26 cellular contexts compared by ENCODE assay signal in the genomic region with DNA sequence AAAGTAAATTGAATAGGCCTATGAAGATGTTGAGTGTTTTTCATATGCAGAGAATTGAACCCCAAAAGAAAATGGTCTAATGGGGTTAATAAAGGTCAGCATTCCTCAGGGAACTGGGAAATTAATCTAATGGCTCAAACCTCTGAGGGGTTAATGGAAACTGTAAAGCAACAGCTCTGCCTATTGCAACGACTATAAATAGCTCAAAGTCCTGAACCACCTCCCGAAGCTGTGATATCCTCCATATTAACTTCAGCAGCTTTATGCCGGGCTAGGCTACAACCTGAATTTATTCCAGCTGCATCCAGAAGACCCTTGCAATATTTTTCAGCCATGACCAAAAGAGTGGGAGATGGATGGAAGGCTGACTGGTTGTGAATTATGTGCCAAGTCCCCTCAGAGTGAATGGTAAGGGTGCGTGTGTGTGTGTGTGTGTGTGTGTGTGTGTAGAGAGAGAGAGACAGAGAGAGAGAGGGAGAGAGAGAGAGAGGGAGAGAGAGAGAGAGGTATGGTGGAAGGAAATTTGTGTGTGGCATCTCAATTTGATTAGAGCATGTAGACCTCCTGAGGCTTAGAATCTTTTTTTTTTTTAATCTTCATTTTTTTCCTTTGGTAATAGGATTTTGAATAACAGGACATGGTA.
"Had no signal": no experiment of that assay in that cellular context is flagged by ENCODE, and none has a peak within 500 bp of the region (broad histone marks: within the 10 kb centered on the region; RNA-seq: fewer than 3 reads in every experiment).

No MANE protein-coding gene starts in this region.

- H3K9ac ChIP-seq: neural progenitor cell, parathyroid adenoma had no signal

- H3K9me3 ChIP-seq: esophagus squamous epithelium, left lung, lower lobe of right lung, sigmoid colon, stomach, thyroid gland, vagina had no signal

- H2AFZ ChIP-seq: neural progenitor cell, parathyroid adenoma had no signal

- H3K27ac Mint-ChIP-seq: effector memory CD8-positive, alpha-beta T cell; natural killer cell treated with Interleukin-12 subunit alpha and Interleukin-12 subunit beta and Interleukin-15 and Interleukin-18, amount 100 ng/mL, for 72 hours; neural progenitor cell; progenitor cell of endocrine pancreas had no signal

- FAIRE-seq: endometrium, kidney, small intestine had no signal

- H3K4me3 ChIP-seq: esophagus squamous epithelium, left lung, lower lobe of right lung, neural progenitor cell, sigmoid colon, stomach, thyroid gland, vagina had no signal

- H3K36me3 ChIP-seq: esophagus squamous epithelium, left lung, lower lobe of right lung, neural progenitor cell, sigmoid colon, stomach, thyroid gland, vagina had no signal

- H3K36me3 Mint-ChIP-seq: naive B cell; natural killer cell treated with Interleukin-12 subunit alpha and Interleukin-12 subunit beta and Interleukin-15 and Interleukin-18, amount 100 ng/mL, for 72 hours; neural progenitor cell had no signal

- H3K4me1 Mint-ChIP-seq: naive B cell, neural progenitor cell had no signal

- H3K27me3 ChIP-seq: esophagus squamous epithelium, left lung, neural progenitor cell, sigmoid colon, stomach, thyroid gland, vagina had no signal

- H3K79me2 ChIP-seq: parathyroid adenoma had no signal

- H3K4me3 Mint-ChIP-seq: effector memory CD8-positive, alpha-beta T cell; naive B cell; natural killer cell treated with Interleukin-12 subunit alpha and Interleukin-12 subunit beta and Interleukin-15 and Interleukin-18, amount 100 ng/mL, for 72 hours; neural progenitor cell had no signal

- H3K4me2 ChIP-seq: neural progenitor cell had no signal

- ATAC-seq: effector memory CD8-positive, alpha-beta T cell; left lung; lower lobe of right lung; natural killer cell treated with Interleukin-12 subunit alpha and Interleukin-12 subunit beta and Interleukin-15 and Interleukin-18, amount 100 ng/mL, for 72 hours had no signal

- DNase-seq: cerebellar nuclear complex; cortex of kidney; effector memory CD8-positive, alpha-beta T cell; erythroblast; esophagus squamous epithelium; foreskin melanocyte; glutamatergic neuron; kidney; left lung; lower lobe of right lung; naive B cell; sigmoid colon; small intestine; stimulated activated CD4-positive, alpha-beta T cell treated with anti-CD3 and anti-CD28 coated beads, Interleukin-15, amount 100 ng/mL, for 24 hours; stimulated activated CD4-positive, alpha-beta T cell treated with anti-CD3 and anti-CD28 coated beads, Interleukin-2, amount 100 ng/mL, for 48 hours; stimulated activated CD8-positive, alpha-beta memory T cell treated with anti-CD3 and anti-CD28 coated beads, Interleukin-4, amount 100 ng/mL, for 48 hours; stimulated activated naive CD4-positive, alpha-beta T cell treated with Interleukin-2 at 50 U/mL for 16 hours; stomach; thyroid gland; trophoblast cell had no signal

- H3K4me1 ChIP-seq: esophagus squamous epithelium, left lung, lower lobe of right lung, neural progenitor cell, sigmoid colon, stomach, thyroid gland, vagina had no signal

- H3K27ac ChIP-seq: esophagus squamous epithelium, left lung, lower lobe of right lung, neural progenitor cell, parathyroid adenoma, sigmoid colon, stomach, thyroid gland, vagina had no signal

- H3K9me3 Mint-ChIP-seq: effector memory CD8-positive, alpha-beta T cell; natural killer cell treated with Interleukin-12 subunit alpha and Interleukin-12 subunit beta and Interleukin-15 and Interleukin-18, amount 100 ng/mL, for 72 hours had no signal
